8 cellular contexts compared by ENCODE assay signal in the genomic region with DNA sequence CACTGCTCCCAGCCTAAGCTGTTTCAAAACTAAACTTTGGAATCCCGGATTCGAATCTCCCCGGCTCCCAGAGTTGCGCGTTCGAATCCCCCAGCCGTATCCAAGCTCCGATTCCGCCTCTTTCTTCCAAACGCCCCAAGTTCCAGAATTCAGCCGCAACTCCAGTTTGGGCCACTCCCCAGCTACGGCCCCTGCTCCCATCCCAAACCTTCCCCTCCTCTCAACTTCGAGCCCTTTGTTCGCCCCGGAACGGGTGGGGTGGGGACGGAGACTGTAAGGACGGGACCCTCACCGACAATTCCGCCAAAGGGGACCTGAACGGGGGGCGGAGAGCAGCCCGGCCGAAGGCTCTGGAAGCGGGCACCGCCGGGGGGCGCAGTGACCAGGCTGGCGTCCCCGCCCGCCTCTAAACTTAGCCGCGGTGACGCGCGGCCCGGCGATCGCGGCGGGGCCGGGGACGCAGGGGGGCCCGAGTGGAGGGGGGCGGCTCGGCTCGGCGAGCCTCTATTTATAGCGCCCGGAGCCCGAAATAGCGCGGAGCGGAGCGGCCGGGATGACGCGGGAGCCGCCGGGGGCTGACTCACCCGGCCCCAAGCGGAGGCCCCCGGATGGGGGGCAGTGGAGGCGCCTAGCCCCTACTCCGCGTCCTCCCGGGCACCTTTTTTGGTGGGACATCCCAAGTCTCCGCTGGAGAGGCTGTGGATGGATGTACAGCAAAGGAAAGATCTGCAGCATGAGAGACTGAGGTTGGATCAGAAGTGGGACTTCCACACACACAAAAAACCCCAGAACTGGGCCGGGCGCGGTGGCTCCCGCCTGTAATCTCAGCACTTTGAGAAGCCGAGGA. TPM values are rescaled to one million over a fixed set of nuclear protein-coding genes. Genes with fewer than 3 reads are reported as not detected.
A peak's percentile ranks its signal among the peaks of the same experiment; 100 is the strongest.
DNase-seq lines count a peak whose midpoint lies in the region; ATAC-seq, FAIRE-seq and TF ChIP-seq lines count a peak whose summit lies in the region.

No MANE protein-coding gene starts in this region.

- no peak for TF ChIP-seq POLR2A in K562 (conservative IDR thresholded peaks at IDR 0.05)

- BruUV-seq in Calu3 (replicated peaks; lab: Mats Ljungman, UMichigan) (no TSS peak), K562 (replicated peaks; lab: Mats Ljungman, UMichigan) (no TSS peak)

- ATAC-seq in K562, result peak; percentile 50
- ATAC-seq in stimulated activated naive B cell treated with anti-CD40 and anti-IgM and Interleukin-4, amounts not matched to agents 10 μg/mL and 1 μg/mL and 100 μg/mL, for 72 hours (replicated peaks), result no peak
- ATAC-seq in HG03139 (IDR thresholded peaks at IDR 0.05; ENCODE audit: unreplicated experiment), result no peak

- no peaks in the 10 kb centered on the region for H3K9me1 ChIP-seq in K562 (ENCODE audit: control insufficient read depth, insufficient read depth, low read length)

- in situ Hi-C loops in K562 (cut with MboI), result no loop called here

- peak overlapping the region; percentile 80 for H3K27ac Mint-ChIP-seq in Calu3 (ENCODE audit: unreplicated experiment)
- H3K27ac Mint-ChIP-seq in stimulated activated naive B cell treated with anti-CD40 and anti-IgM and Interleukin-4, amounts not matched to agents 10 μg/mL and 1 μg/mL and 100 μg/mL, for 72 hours, result no peak overlapping the region

- peak in 1 of 2 experiments; percentile 32; a peak in 3 of 4 replicates for TF ChIP-seq RAD21 in K562 (CRISPR knock-in tag; conservative IDR thresholded peaks at IDR 0.05 in 1 of 2, IDR thresholded peaks at IDR 0.05 in 1 of 2)

- POLR2A ChIA-PET in K562 (lab: Yijun Ruan, JAX), result interaction anchor here (0.6 to 2.4 kb wide), 9 partner anchors 11 to 80 kb away, joined by 3 to 12 read pairs (median 5); no protein-coding TSS in a partner anchor

- H3K36me3 ChIP-seq in K562 (ENCODE audit: control insufficient read depth, insufficient read depth, low read length), result no peaks in the 10 kb centered on the region
- no peaks in the 10 kb centered on the region for H3K36me3 ChIP-seq in iPS-20b (ENCODE audit: insufficient read depth, low read depth, low read length)

- peak overlapping the region; percentile 75 for H3K4me3 Mint-ChIP-seq in Calu3 (ENCODE audit: low read depth, unreplicated experiment)
- peak overlapping the region; percentile 84 to 87 for H3K4me3 Mint-ChIP-seq in stimulated activated naive B cell treated with anti-CD40 and anti-IgM and Interleukin-4, amounts not matched to agents 10 μg/mL and 1 μg/mL and 100 μg/mL, for 72 hours

- H3K79me2 ChIP-seq in K562 (ENCODE audit: control insufficient read depth, insufficient read depth, low read length), result no peaks in the 10 kb centered on the region

- H3K4me1 ChIP-seq in K562 (replicated peaks in 1 of 2; ENCODE audit: control insufficient read depth in 2 of 2, insufficient read depth in 2 of 2, low read length in 2 of 2) (peaks cover 19 to 34% of the 10 kb centered on the region in 2 experiments; a peak in 4 of 5 replicates), iPS-20b (ENCODE audit: insufficient read depth, low read length) (no peaks in the 10 kb centered on the region; the same call in 1 of the 2 replicates)

- FAIRE-seq in K562 (lab: Jason Lieb, UNC), result peak; percentile 11

- H4K20me1 ChIP-seq in K562 (replicated peaks; ENCODE audit: control insufficient read depth, insufficient read depth, low read length), result no peaks in the 10 kb centered on the region

- H3K27ac ChIP-seq in K562 (ENCODE audit: extremely low read depth, low read depth, low read length) (peak overlapping the region; percentile 87), iPS-20b (ENCODE audit: low read length) (no peak overlapping the region)

- no peaks in the 10 kb centered on the region for H3K27me3 Mint-ChIP-seq in Calu3 (ENCODE audit: unreplicated experiment)
- peaks cover 6 to 8% of the 10 kb centered on the region in 2 donors for H3K27me3 Mint-ChIP-seq in stimulated activated naive B cell treated with anti-CD40 and anti-IgM and Interleukin-4, amounts not matched to agents 10 μg/mL and 1 μg/mL and 100 μg/mL, for 72 hours

- no peak for TF ChIP-seq EP300 in K562 (IDR thresholded peaks at IDR 0.05; ENCODE audit: low read length)

- intact Hi-C loops in Calu3 (cut with micrococcal nuclease; ENCODE audit: unreplicated experiment) (no loop called here), K562 (cut with micrococcal nuclease) (loop anchor here (5.0 kb wide), 1 partner anchor 129 kb away; no protein-coding TSS in a partner anchor)

- CTCF ChIA-PET in Calu3 (lab: Charles Lee) (interaction anchor here (1.0 to 1.3 kb wide), 4 partner anchors 11 to 56 kb away, joined by 3 to 12 read pairs (median 6); a partner anchor contains a TSS), K562 (lab: Yijun Ruan, JAX; ENCODE audit: low intra/inter-chr PET ratio) (interaction anchor here (1.0 to 4.9 kb wide), 4 partner anchors 11 to 129 kb away, joined by 3 to 85 read pairs (median 8); no protein-coding TSS in a partner anchor)

- H3K9me3 ChIP-seq in K562 (replicated peaks; ENCODE audit: control insufficient read depth, insufficient read depth, low read depth, low read length) (no peaks in the 10 kb centered on the region), iPS-20b (ENCODE audit: insufficient read depth, low read depth, low read length) (no peaks in the 10 kb centered on the region)

- peak overlapping the region; percentile 41 for H3K4me3 ChIP-seq in Jurkat, Clone E6-1 (ENCODE audit: low read length)
- H3K4me3 ChIP-seq in K562 (peak overlapping the region; percentile 71), iPS-20b (ENCODE audit: low read length) (peak overlapping the region; percentile 74)

- TF ChIP-seq CTCF in Calu3 (IDR thresholded peaks at IDR 0.05; ENCODE audit: unreplicated experiment) (peak; percentile 69), K562 (IDR thresholded peaks at IDR 0.05 in 2 of 3, conservative IDR thresholded peaks at IDR 0.05 in 1 of 3; ENCODE audit: insufficient read depth in 2 of 3, low read depth in 1 of 3, low read length in 3 of 3) (peak; percentile 58 to 72 (median 69); a peak in 5 of 6 replicates)

- DNase-seq in Calu3 (peak; percentile 58), K562 (ENCODE audit: extremely low read depth in 1 of 4, low spot score in 3 of 4) (peak; percentile 71 to 74 (median 72)), GOT3 (lab: John Stamatoyannopoulos, UW) (no peak)
- no peak for DNase-seq in Jurkat, Clone E6-1 (ENCODE audit: low read depth, low spot score)
- DNase-seq in stimulated activated naive B cell treated with anti-CD40 and anti-IgM and Interleukin-4, amounts not matched to agents 10 μg/mL and 1 μg/mL and 100 μg/mL, for 72 hours, result no peak
- DNase-seq in stimulated activated CD4-positive, alpha-beta T cell treated with anti-CD3 and anti-CD28 coated beads, Interleukin-4, amount 100 ng/mL, for 24 hours, result no peak

- WGBS in K562 (ENCODE audit: insufficient coverage, low coverage, missing lambda C conversion rate), result 3% methylated on average over 47 of the region's 73 CpGs

- H3K4me2 ChIP-seq in K562 (ENCODE audit: insufficient read depth, low read length), result peak overlapping the region; percentile 84

- peaks cover 25% of the 10 kb centered on the region for H3K4me1 Mint-ChIP-seq in Calu3 (ENCODE audit: low read depth, unreplicated experiment)
- H3K4me1 Mint-ChIP-seq in stimulated activated naive B cell treated with anti-CD40 and anti-IgM and Interleukin-4, amounts not matched to agents 10 μg/mL and 1 μg/mL and 100 μg/mL, for 72 hours, result peaks cover 9 to 30% of the 10 kb centered on the region in 2 donors

- H3K9ac ChIP-seq in K562 (ENCODE audit: insufficient read depth in 1 of 2, low read depth in 2 of 2, low read length in 2 of 2) (peak overlapping the region; percentile 88 to 99), iPS-20b (ENCODE audit: low read depth, low read length) (peak overlapping the region; percentile 41; the same call in 1 of the 2 replicates)

- H3K27me3 ChIP-seq in K562 (ENCODE audit: control insufficient read depth in 2 of 2, insufficient read depth in 2 of 2, low read length in 2 of 2), result no peaks in the 10 kb centered on the region
- peaks cover 5% of the 10 kb centered on the region; the same call in 1 of the 2 replicates for H3K27me3 ChIP-seq in iPS-20b (ENCODE audit: insufficient read depth, low read length)

- peak overlapping the region; percentile 97 for H2AFZ ChIP-seq in K562 (ENCODE audit: low read depth, low read length)

- no peaks in the 10 kb centered on the region for H3K9me3 Mint-ChIP-seq in Calu3 (ENCODE audit: low read depth, unreplicated experiment)
- no peaks in the 10 kb centered on the region for H3K9me3 Mint-ChIP-seq in stimulated activated naive B cell treated with anti-CD40 and anti-IgM and Interleukin-4, amounts not matched to agents 10 μg/mL and 1 μg/mL and 100 μg/mL, for 72 hours

- H3K36me3 Mint-ChIP-seq in Calu3 (ENCODE audit: insufficient read depth, unreplicated experiment), result peaks cover 23% of the 10 kb centered on the region
- H3K36me3 Mint-ChIP-seq in stimulated activated naive B cell treated with anti-CD40 and anti-IgM and Interleukin-4, amounts not matched to agents 10 μg/mL and 1 μg/mL and 100 μg/mL, for 72 hours, result peaks cover 0 to 1% of the 10 kb centered on the region in 2 donors

RNA-seq across cellular contexts. Expression of a gene that starts 4.9 kb away (rescaled TPM):
- total RNA-seq in Calu3 (2022) (55.7 and 58.9 TPM in 2 replicates), K562 (2014; rRNA removed) (87.1 and 89.4 TPM in 2 replicates), K562 (2014; rRNA removed; fragmentation: Illumina TruSeq; extraction: Trizol) (31.1 and 37.7 TPM in 2 replicates), K562 (2015; rRNA removed; fragmentation: Illumina TruSeq; extraction: Trizol) (49.9 and 57.3 TPM in 2 replicates), K562 (2021) (75.1 and 75.5 TPM in 2 replicates)
- 125 TPM for polyA plus RNA-seq in Jurkat, Clone E6-1 (2012; ENCODE audit: insufficient read depth, insufficient read length)
- total RNA-seq in K562 (2011; cell fraction: chromatin; rRNA removed; ENCODE audit: low replicate concordance), result 39.0 and 101 TPM in 2 replicates
- 64.0 and 74.7 TPM in 2 replicates for total RNA-seq in K562 (2011; cell fraction: nucleolus; rRNA removed)
- 56.7 and 74.6 TPM in 2 replicates for total RNA-seq in K562 (2011; cell fraction: nucleoplasm; rRNA removed)
- polyA plus RNA-seq in K562 (2011; rRNA removed) (60.0 and 67.5 TPM in 2 replicates), K562 (2014; fragmentation: Illumina TruSeq; extraction: Trizol) (70.3 and 86.8 TPM in 2 replicates), K562 (2014; fragmentation: Nextera tagmentation; extraction: Ambion mirVana) (10 to 100 TPM in 1 of 2 experiments, 1 to 10 TPM in 1; 9.3 to 17.0 TPM), K562 (2014; rRNA removed) (92.6 and 95.8 TPM in 2 replicates)
- polyA plus RNA-seq in K562 (2011; cell fraction: cytosol; rRNA removed), result 85.4 and 165 TPM in 2 replicates
- polyA plus RNA-seq in K562 (2011; cell fraction: nucleus; rRNA removed), result 90.3 and 164 TPM in 2 replicates
- 61.5 and 139 TPM in 2 replicates for polyA plus RNA-seq in K562 (2012)
- 19.6 and 33.4 TPM in 2 replicates for polyA minus RNA-seq in K562 (2011; rRNA and poly(A)+ RNA removed)
- 57.8 and 74.6 TPM in 2 replicates for polyA minus RNA-seq in K562 (2011; cell fraction: cytosol; rRNA and poly(A)+ RNA removed)
- 37.8 and 41.3 TPM in 2 replicates for polyA minus RNA-seq in K562 (2011; cell fraction: nucleus; rRNA and poly(A)+ RNA removed)

RNA-seq across cellular contexts. Expression of a gene that starts 22.2 kb away (rescaled TPM):
- 22.5 and 25.8 TPM in 2 replicates for total RNA-seq in Calu3 (2022)
- 16.2 TPM for polyA plus RNA-seq in Jurkat, Clone E6-1 (2012; ENCODE audit: insufficient read depth, insufficient read length)
- 7.5 and 14.6 TPM in 2 replicates for total RNA-seq in K562 (2011; cell fraction: chromatin; rRNA removed; ENCODE audit: low replicate concordance)
- total RNA-seq in K562 (2011; cell fraction: nucleolus; rRNA removed), result 11.1 and 14.3 TPM in 2 replicates
- total RNA-seq in K562 (2011; cell fraction: nucleoplasm; rRNA removed), result 9.8 and 10.3 TPM in 2 replicates
- 36.6 and 50.6 TPM in 2 replicates for total RNA-seq in K562 (2014; rRNA removed)
- 19.7 and 22.7 TPM in 2 replicates for total RNA-seq in K562 (2014; rRNA removed; fragmentation: Illumina TruSeq; extraction: Trizol)
- total RNA-seq in K562 (2015; rRNA removed; fragmentation: Illumina TruSeq; extraction: Trizol), result 50.1 and 51.0 TPM in 2 replicates
- total RNA-seq in K562 (2021), result 27.4 and 32.1 TPM in 2 replicates
- 8.5 and 9.7 TPM in 2 replicates for polyA plus RNA-seq in K562 (2011; rRNA removed)
- polyA plus RNA-seq in K562 (2011; cell fraction: cytosol; rRNA removed), result 11.0 and 17.1 TPM in 2 replicates
- polyA plus RNA-seq in K562 (2011; cell fraction: nucleus; rRNA removed), result 3.6 and 6.6 TPM in 2 replicates
- polyA plus RNA-seq in K562 (2012), result 5.1 and 14.9 TPM in 2 replicates
- 32.6 and 37.4 TPM in 2 replicates for polyA plus RNA-seq in K562 (2014; fragmentation: Illumina TruSeq; extraction: Trizol)
- polyA plus RNA-seq in K562 (2014; fragmentation: Nextera tagmentation; extraction: Ambion mirVana), result 1 to 10 TPM; 3.0 to 6.4 TPM
- polyA plus RNA-seq in K562 (2014; rRNA removed), result 29.2 and 31.7 TPM in 2 replicates
- 4.5 and 4.9 TPM in 2 replicates for polyA minus RNA-seq in K562 (2011; rRNA and poly(A)+ RNA removed)
- 12.2 and 12.9 TPM in 2 replicates for polyA minus RNA-seq in K562 (2011; cell fraction: cytosol; rRNA and poly(A)+ RNA removed)
- 3.0 and 3.8 TPM in 2 replicates for polyA minus RNA-seq in K562 (2011; cell fraction: nucleus; rRNA and poly(A)+ RNA removed)

RNA-seq across cellular contexts. Expression of a gene that starts 23.7 kb away (rescaled TPM):
- total RNA-seq in Calu3 (2022), result 98.4 and 135 TPM in 2 replicates
- 17.7 TPM for polyA plus RNA-seq in Jurkat, Clone E6-1 (2012; ENCODE audit: insufficient read depth, insufficient read length)
- 13.7 and 25.0 TPM in 2 replicates for total RNA-seq in K562 (2011; cell fraction: chromatin; rRNA removed; ENCODE audit: low replicate concordance)
- total RNA-seq in K562 (2011; cell fraction: nucleolus; rRNA removed), result 14.5 and 17.6 TPM in 2 replicates
- 15.8 and 21.6 TPM in 2 replicates for total RNA-seq in K562 (2011; cell fraction: nucleoplasm; rRNA removed)
- total RNA-seq in K562 (2014; rRNA removed), result 2.3 TPM in 2 replicates
- total RNA-seq in K562 (2014; rRNA removed; fragmentation: Illumina TruSeq; extraction: Trizol), result 0.84 and 1.0 TPM in 2 replicates
- total RNA-seq in K562 (2015; rRNA removed; fragmentation: Illumina TruSeq; extraction: Trizol), result 0.83 and 0.94 TPM in 2 replicates
- total RNA-seq in K562 (2021), result 4.5 and 6.7 TPM in 2 replicates
- polyA plus RNA-seq in K562 (2011; rRNA removed), result 2.0 and 6.6 TPM in 2 replicates
- polyA plus RNA-seq in K562 (2011; cell fraction: cytosol; rRNA removed), result 2.6 and 3.5 TPM in 2 replicates
- polyA plus RNA-seq in K562 (2011; cell fraction: nucleus; rRNA removed), result 16.5 and 21.1 TPM in 2 replicates
- polyA plus RNA-seq in K562 (2012), result 7.4 and 23.3 TPM in 2 replicates
- 2.7 and 3.6 TPM in 2 replicates for polyA plus RNA-seq in K562 (2014; fragmentation: Illumina TruSeq; extraction: Trizol)
- polyA plus RNA-seq in K562 (2014; fragmentation: Nextera tagmentation; extraction: Ambion mirVana), result under 1 TPM; 0.32 to 0.82 TPM
- 1.7 and 3.7 TPM in 2 replicates for polyA plus RNA-seq in K562 (2014; rRNA removed)
- polyA minus RNA-seq in K562 (2011; rRNA and poly(A)+ RNA removed), result 1.6 and 2.6 TPM in 2 replicates
- 2.4 and 7.6 TPM in 2 replicates for polyA minus RNA-seq in K562 (2011; cell fraction: cytosol; rRNA and poly(A)+ RNA removed)
- polyA minus RNA-seq in K562 (2011; cell fraction: nucleus; rRNA and poly(A)+ RNA removed), result 3.1 and 6.1 TPM in 2 replicates

RNA-seq across cellular contexts. Expression of a gene that starts 39.2 kb away (rescaled TPM):
- 18.7 and 23.8 TPM in 2 replicates for total RNA-seq in Calu3 (2022)
- polyA plus RNA-seq in Jurkat, Clone E6-1 (2012; ENCODE audit: insufficient read depth, insufficient read length), result 1.1 TPM
- 2.1 and 8.8 TPM in 2 replicates for total RNA-seq in K562 (2011; cell fraction: chromatin; rRNA removed; ENCODE audit: low replicate concordance)
- total RNA-seq in K562 (2011; cell fraction: nucleolus; rRNA removed), result 4.2 and 6.7 TPM in 2 replicates
- 3.9 and 4.5 TPM in 2 replicates for total RNA-seq in K562 (2011; cell fraction: nucleoplasm; rRNA removed)
- 1.2 and 1.6 TPM in 2 replicates for total RNA-seq in K562 (2014; rRNA removed)
- 0.73 TPM in 2 replicates for total RNA-seq in K562 (2014; rRNA removed; fragmentation: Illumina TruSeq; extraction: Trizol)
- 0.18 and 0.26 TPM in 2 replicates for total RNA-seq in K562 (2015; rRNA removed; fragmentation: Illumina TruSeq; extraction: Trizol)
- 2.4 and 2.7 TPM in 2 replicates for total RNA-seq in K562 (2021)
- polyA plus RNA-seq in K562 (2011; rRNA removed), result 0.25 and 0.27 TPM in 2 replicates
- polyA plus RNA-seq in K562 (2011; cell fraction: cytosol; rRNA removed), result 0.32 and 0.52 TPM in 2 replicates
- polyA plus RNA-seq in K562 (2011; cell fraction: nucleus; rRNA removed), result 1.8 and 3.8 TPM in 2 replicates
- polyA plus RNA-seq in K562 (2012), result 0.76 and 1.3 TPM in 2 replicates
- 1.2 and 1.4 TPM in 2 replicates for polyA plus RNA-seq in K562 (2014; fragmentation: Illumina TruSeq; extraction: Trizol)
- under 1 TPM; 0.11 to 0.30 TPM for polyA plus RNA-seq in K562 (2014; fragmentation: Nextera tagmentation; extraction: Ambion mirVana)
- 0.93 and 2.9 TPM in 2 replicates for polyA plus RNA-seq in K562 (2014; rRNA removed)
- polyA minus RNA-seq in K562 (2011; rRNA and poly(A)+ RNA removed), result 0.54 and 0.77 TPM in 2 replicates
- 0.55 and 0.76 TPM in 2 replicates for polyA minus RNA-seq in K562 (2011; cell fraction: cytosol; rRNA and poly(A)+ RNA removed)
- 2.8 and 3.6 TPM in 2 replicates for polyA minus RNA-seq in K562 (2011; cell fraction: nucleus; rRNA and poly(A)+ RNA removed)

RNA-seq across cellular contexts. Expression of a gene that starts 58.2 kb away (rescaled TPM):
- total RNA-seq in Calu3 (2022) (56.4 and 57.7 TPM in 2 replicates), K562 (2014; rRNA removed) (26.4 and 29.8 TPM in 2 replicates), K562 (2014; rRNA removed; fragmentation: Illumina TruSeq; extraction: Trizol) (12.0 and 15.0 TPM in 2 replicates), K562 (2015; rRNA removed; fragmentation: Illumina TruSeq; extraction: Trizol) (12.9 and 13.9 TPM in 2 replicates), K562 (2021) (55.9 and 57.7 TPM in 2 replicates)
- 39.4 TPM for polyA plus RNA-seq in Jurkat, Clone E6-1 (2012; ENCODE audit: insufficient read depth, insufficient read length)
- 133 and 285 TPM in 2 replicates for total RNA-seq in K562 (2011; cell fraction: chromatin; rRNA removed; ENCODE audit: low replicate concordance)
- 121 and 134 TPM in 2 replicates for total RNA-seq in K562 (2011; cell fraction: nucleolus; rRNA removed)
- total RNA-seq in K562 (2011; cell fraction: nucleoplasm; rRNA removed), result 92.9 and 95.2 TPM in 2 replicates
- polyA plus RNA-seq in K562 (2011; rRNA removed) (23.4 and 52.4 TPM in 2 replicates), K562 (2014; fragmentation: Illumina TruSeq; extraction: Trizol) (28.5 and 32.7 TPM in 2 replicates), K562 (2014; fragmentation: Nextera tagmentation; extraction: Ambion mirVana) (1 to 10 TPM; 2.2 to 2.4 TPM), K562 (2014; rRNA removed) (31.1 and 31.6 TPM in 2 replicates)
- polyA plus RNA-seq in K562 (2011; cell fraction: cytosol; rRNA removed), result 23.5 and 48.2 TPM in 2 replicates
- polyA plus RNA-seq in K562 (2011; cell fraction: nucleus; rRNA removed), result 142 and 172 TPM in 2 replicates
- 37.7 and 45.1 TPM in 2 replicates for polyA plus RNA-seq in K562 (2012)
- 51.5 and 54.5 TPM in 2 replicates for polyA minus RNA-seq in K562 (2011; rRNA and poly(A)+ RNA removed)
- 26.8 and 33.6 TPM in 2 replicates for polyA minus RNA-seq in K562 (2011; cell fraction: cytosol; rRNA and poly(A)+ RNA removed)
- 37.0 and 57.0 TPM in 2 replicates for polyA minus RNA-seq in K562 (2011; cell fraction: nucleus; rRNA and poly(A)+ RNA removed)

Comparison
In these comparisons a context has a peak if more than half of its experiments do, and no peak if none do; other contexts are left out.
1. DNase-seq: peak in Calu3 (single experiment) and K562 (4 of 4); none in Jurkat, Clone E6-1 (single experiment), stimulated activated naive B cell treated with anti-CD40 and anti-IgM and Interleukin-4, amounts not matched to agents 10 μg/mL and 1 μg/mL and 100 μg/mL, for 72 hours (single experiment), GOT3 (single experiment) and stimulated activated CD4-positive, alpha-beta T cell treated with anti-CD3 and anti-CD28 coated beads, Interleukin-4, amount 100 ng/mL, for 24 hours (single experiment).
2. Peak in every context shown above with its lines, with median percentiles within 50 percentile points of each other: H3K4me3 ChIP-seq.